ENCODE assay signal across 2 cellular contexts in genomic region chr17:42400844-42401365, GRCh38. TPM values are rescaled to one million over a fixed set of nuclear protein-coding genes. Genes with fewer than 3 reads are reported as not detected.
"Had no signal": no experiment of that assay in that cellular context is flagged by ENCODE, and none has a peak within 500 bp of the region (broad histone marks: within the 10 kb centered on the region; RNA-seq: fewer than 3 reads in every experiment).

No MANE protein-coding gene starts in this region.

RNA-seq across cellular contexts. Expression of gene CAVIN1, which starts 22.2 kb away (rescaled TPM):
- total RNA-seq: naive thymus-derived CD8-positive, alpha-beta T cell had no signal
- polyA plus RNA-seq: immature natural killer cell had no signal
